ENCODE assay signal across 10 cellular contexts in genomic region chr5:140363631-140364471, GRCh38. TPM values are rescaled to one million over a fixed set of nuclear protein-coding genes. Genes with fewer than 3 reads are reported as not detected.
DNase-seq lines count a peak whose midpoint lies in the region; ATAC-seq and TF ChIP-seq lines count a peak whose summit lies in the region.
"Had no signal": no experiment of that assay in that cellular context is flagged by ENCODE, and none has a peak within 500 bp of the region (broad histone marks: within the 10 kb centered on the region; RNA-seq: fewer than 3 reads in every experiment).

No MANE protein-coding gene starts in this region.

- peak in 1 of 4 donors; percentile 8 for ATAC-seq in psoas muscle
- ATAC-seq in GM18502 (IDR thresholded peaks at IDR 0.05; ENCODE audit: poor library complexity, unreplicated experiment), result no peak
- no peak for ATAC-seq in GM21529 (IDR thresholded peaks at IDR 0.05; ENCODE audit: unreplicated experiment)

- TF ChIP-seq CTCF in GM12864 (IDR thresholded peaks at IDR 0.05; ENCODE audit: low read depth, low read length, missing control alignments) (no peak), SU-DHL-6 (IDR thresholded peaks at IDR 0.05; ENCODE audit: insufficient read depth, low read length, poor library complexity, severe bottlenecking) (no peak), esophagus squamous epithelium (IDR thresholded peaks at IDR 0.05) (no peak), psoas muscle (IDR thresholded peaks at IDR 0.05) (no peak)

- H3K4me2 ChIP-seq in SU-DHL-6 (ENCODE audit: low read depth, low read length, poor library complexity, severe bottlenecking), result peak overlapping the region; percentile 56

- H3K79me2 ChIP-seq in SU-DHL-6 (ENCODE audit: insufficient read depth, low read length), result no peaks in the 10 kb centered on the region

- H3K4me3 ChIP-seq in GM12864 (ENCODE audit: low read depth, low read length), result peak overlapping the region; percentile 40
- H3K4me3 ChIP-seq in SU-DHL-6 (ENCODE audit: insufficient read depth, low read length, poor library complexity, severe bottlenecking), result no peak overlapping the region
- H3K4me3 ChIP-seq in esophagus squamous epithelium, result peak overlapping the region; percentile 15 to 64 (median 43)
- peak overlapping the region; percentile 53 for H3K4me3 ChIP-seq in psoas muscle

- no peaks in the 10 kb centered on the region for H3F3A ChIP-seq in SU-DHL-6 (ENCODE audit: insufficient read depth)

- no peaks in the 10 kb centered on the region for H3K9me2 ChIP-seq in SU-DHL-6 (replicated peaks; ENCODE audit: insufficient read depth, low read length)

- DNase-seq in GM12864 (ENCODE audit: low read depth), result no peak
- no peak for DNase-seq in esophagus squamous epithelium (lab: John Stamatoyannopoulos, UW)
- DNase-seq in psoas muscle, result peak in 1 of 2 donors; percentile 19
- DNase-seq in NCI-H82 (lab: John Stamatoyannopoulos, UW), result no peak
- no peak for DNase-seq in stimulated activated naive CD4-positive, alpha-beta T cell (lab: John Stamatoyannopoulos, UW)

- peak overlapping the region; percentile 27; the same call in 1 of the 2 replicates for H3K9ac ChIP-seq in SU-DHL-6 (ENCODE audit: low read length)

- 52 to 60% methylated on average over 16 of the region's 20 CpGs for WGBS in esophagus squamous epithelium, 2 donors
- 62 to 67% (median 64%) methylated on average over 20 of the region's 20 CpGs for WGBS in psoas muscle, 3 donors

- H3K4me1 ChIP-seq in esophagus squamous epithelium (peaks cover 5 to 40% (median 9%) of the 10 kb centered on the region in 3 donors), psoas muscle (no peaks in the 10 kb centered on the region)
- H3K4me1 ChIP-seq: gastrocnemius medialis had no signal

- no peaks in the 10 kb centered on the region for H3K27me3 ChIP-seq in SU-DHL-6 (ENCODE audit: low read length)
- H3K27me3 ChIP-seq in esophagus squamous epithelium, result no peaks in the 10 kb centered on the region
- H3K27me3 ChIP-seq in psoas muscle (ENCODE audit: insufficient read depth in 3 of 3, low read length in 2 of 3), result no peaks in the 10 kb centered on the region
- H3K27me3 ChIP-seq: gastrocnemius medialis, spleen had no signal

- intact Hi-C loops in esophagus squamous epithelium (cut with DNase I), result no loop called here
- intact Hi-C loops in psoas muscle (cut with DNase I), result no loop called here

- H4K20me1 ChIP-seq in SU-DHL-6 (ENCODE audit: low read depth, low read length), result no peaks in the 10 kb centered on the region

- H3K9me3 ChIP-seq in SU-DHL-6 (ENCODE audit: insufficient read depth, low read length) (no peaks in the 10 kb centered on the region), esophagus squamous epithelium (no peaks in the 10 kb centered on the region), psoas muscle (no peaks in the 10 kb centered on the region)
- H3K9me3 ChIP-seq: gastrocnemius medialis, spleen had no signal

- H3K36me3 ChIP-seq in SU-DHL-6 (ENCODE audit: low read length) (no peaks in the 10 kb centered on the region), esophagus squamous epithelium (no peaks in the 10 kb centered on the region), psoas muscle (ENCODE audit: insufficient read depth in 1 of 2, low read depth in 1 of 2) (no peaks in the 10 kb centered on the region)
- H3K36me3 ChIP-seq: gastrocnemius medialis, spleen had no signal

- H3K27ac ChIP-seq in SU-DHL-6 (ENCODE audit: low read depth, low read length) (no peak overlapping the region), esophagus squamous epithelium (no peak overlapping the region), psoas muscle (no peak overlapping the region)
- H3K27ac ChIP-seq: gastrocnemius medialis, spleen had no signal

- no peak for TF ChIP-seq POLR2A in esophagus squamous epithelium (IDR thresholded peaks at IDR 0.05)

- H2AFZ ChIP-seq in SU-DHL-6 (ENCODE audit: low read depth, low read length, severe bottlenecking), result no peak overlapping the region

RNA-seq across cellular contexts. Expression of gene SLC4A9, which starts 3.9 kb away (rescaled TPM):
- 1 to 10 TPM in 1 of 4 donors, under 1 TPM in 1, not detected in 2; 0.04 to 1.2 TPM for total RNA-seq in esophagus squamous epithelium
- total RNA-seq in psoas muscle, result not detected
- under 1 TPM in 1 of 3 donors, not detected in 2; 0.09 TPM for polyA plus RNA-seq in psoas muscle
- total RNA-seq: gastrocnemius medialis had no signal

RNA-seq across cellular contexts. Expression of gene HBEGF, which starts 17.4 kb away (rescaled TPM):
- 10 to 100 TPM; 24.6 to 72.4 (median 42.1) TPM for total RNA-seq in esophagus squamous epithelium
- 10 to 100 TPM; 28.9 to 36.7 (median 34.2) TPM for total RNA-seq in psoas muscle
- 10 to 100 TPM; 14.5 to 60.8 (median 27.6) TPM for polyA plus RNA-seq in psoas muscle

RNA-seq across cellular contexts. Expression of gene ANKHD1, which starts 37.8 kb away (rescaled TPM):
- 100 to 1,000 TPM in 1 of 4 donors, 10 to 100 TPM in 3; 55.7 to 130 (median 87.2) TPM for total RNA-seq in esophagus squamous epithelium
- total RNA-seq in psoas muscle, result 10 to 100 TPM; 50.7 to 86.1 (median 72.0) TPM
- 10 to 100 TPM; 31.2 to 57.1 (median 37.3) TPM for polyA plus RNA-seq in psoas muscle
